In the genomic region with DNA sequence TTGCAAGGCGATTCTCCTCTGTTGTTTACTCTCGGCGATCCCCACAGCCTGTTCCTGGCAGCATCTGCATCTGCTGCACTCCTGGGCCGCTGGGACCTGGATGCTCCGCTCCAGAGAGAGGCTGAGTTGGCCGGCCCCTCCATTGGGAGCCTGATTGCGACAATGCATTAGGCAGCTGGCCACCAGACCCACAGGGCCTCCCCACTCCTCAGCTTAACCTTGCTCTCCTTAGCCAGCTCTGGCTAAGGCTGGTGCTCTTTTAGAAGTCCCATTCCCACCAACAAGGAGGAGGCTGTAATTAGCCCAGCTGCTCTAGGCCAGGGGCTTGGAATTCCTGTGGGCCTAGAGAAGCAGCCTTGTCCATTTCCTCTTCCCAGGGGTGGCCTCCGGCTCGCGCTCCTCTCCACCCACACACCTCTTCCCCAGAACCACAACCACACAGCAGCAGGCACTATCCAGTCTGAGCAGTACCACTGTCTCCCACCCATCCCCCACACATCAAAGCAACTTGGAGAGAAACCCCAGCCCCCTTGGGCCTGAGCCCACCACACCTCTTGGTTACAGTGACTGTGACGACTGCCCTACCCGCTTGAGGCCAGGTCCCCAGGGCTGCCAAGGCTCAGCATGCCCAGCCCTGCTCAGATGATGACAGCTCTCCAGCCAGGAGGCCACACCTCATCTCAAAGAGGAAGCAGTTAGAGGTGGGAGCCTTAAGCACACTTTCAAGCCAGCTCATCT, we compare ENCODE assay signal across 8 cellular contexts.
DNase-seq lines count a peak whose midpoint lies in the region; ATAC-seq and TF ChIP-seq lines count a peak whose summit lies in the region.

No MANE protein-coding gene starts in this region.

- DNase-seq in CD4-positive, CD25-positive, alpha-beta regulatory T cell: peak in 1 of 3 donors; percentile 63
- DNase-seq in activated T-helper 1 cell treated with anti-CD3 and anti-CD28 coated beads, Interleukin-12 subunit alpha, Interleukin-12 subunit beta, Interleukin-2, Interleukin-4 antibody, amounts not matched to agents 30 ng/mL and 10 ng/mL and 1 ng/mL, durations not matched to agents 14 hours and 24 hours and 36 hours (ENCODE audit: low spot score): peak; percentile 28
- peak; percentile 40 for DNase-seq in mucosa of gallbladder (ENCODE audit: low spot score)
- no peak for DNase-seq in cerebellar nuclear complex (lab: John Stamatoyannopoulos, UW)
- no peak for DNase-seq in kidney glomerular epithelial cell (lab: John Stamatoyannopoulos, UW)
- DNase-seq in activated naive CD4-positive, alpha-beta T cell treated with anti-CD3 and anti-CD28 coated beads, Interleukin-2, amount 50 U/mL, for 72 hours (ENCODE audit: low spot score in 2 of 2): no peak

- peak overlapping the region in 3 of 4 donors; percentile 13 to 53 (median 19) for H3K4me3 Mint-ChIP-seq in CD4-positive, CD25-positive, alpha-beta regulatory T cell
- peak overlapping the region; percentile 15 for H3K4me3 Mint-ChIP-seq in activated T-helper 1 cell treated with anti-CD3 and anti-CD28 coated beads, Interleukin-12 subunit alpha, Interleukin-12 subunit beta, Interleukin-2, Interleukin-4 antibody, amounts not matched to agents 30 ng/mL and 10 ng/mL and 1 ng/mL, durations not matched to agents 14 hours and 24 hours and 36 hours

- intact Hi-C loops in activated T-helper 1 cell treated with anti-CD3 and anti-CD28 coated beads, Interleukin-12 subunit alpha, Interleukin-12 subunit beta, Interleukin-2, Interleukin-4 antibody, amounts not matched to agents 30 ng/mL and 10 ng/mL and 1 ng/mL, durations not matched to agents 14 hours and 24 hours and 36 hours (cut with micrococcal nuclease): no loop called here

- H3K4me1 Mint-ChIP-seq in CD4-positive, CD25-positive, alpha-beta regulatory T cell: peaks cover 15 to 73% (median 47%) of the 10 kb centered on the region in 4 donors
- peaks cover 97% of the 10 kb centered on the region for H3K4me1 Mint-ChIP-seq in activated T-helper 1 cell treated with anti-CD3 and anti-CD28 coated beads, Interleukin-12 subunit alpha, Interleukin-12 subunit beta, Interleukin-2, Interleukin-4 antibody, amounts not matched to agents 30 ng/mL and 10 ng/mL and 1 ng/mL, durations not matched to agents 14 hours and 24 hours and 36 hours (ENCODE audit: low read depth)

- ATAC-seq in CD4-positive, CD25-positive, alpha-beta regulatory T cell (ENCODE audit: low read depth in 2 of 2): peak; percentile 32 to 35
- ATAC-seq in HG02798 (IDR thresholded peaks at IDR 0.05; ENCODE audit: poor library complexity, unreplicated experiment) (peak; percentile 54), GM18505 (IDR thresholded peaks at IDR 0.05; ENCODE audit: unreplicated experiment) (no peak)
- no peak for ATAC-seq in activated naive CD4-positive, alpha-beta T cell treated with anti-CD3 and anti-CD28 coated beads, Interleukin-2, amount 50 U/mL, for 72 hours

- no peaks in the 10 kb centered on the region for H3K9me3 Mint-ChIP-seq in CD4-positive, CD25-positive, alpha-beta regulatory T cell
- no peaks in the 10 kb centered on the region for H3K9me3 Mint-ChIP-seq in activated T-helper 1 cell treated with anti-CD3 and anti-CD28 coated beads, Interleukin-12 subunit alpha, Interleukin-12 subunit beta, Interleukin-2, Interleukin-4 antibody, amounts not matched to agents 30 ng/mL and 10 ng/mL and 1 ng/mL, durations not matched to agents 14 hours and 24 hours and 36 hours
- no peaks in the 10 kb centered on the region for H3K9me3 Mint-ChIP-seq in activated naive CD4-positive, alpha-beta T cell treated with anti-CD3 and anti-CD28 coated beads, Interleukin-2, amount 50 U/mL, for 72 hours

- H3K4me1 ChIP-seq in CD4-positive, CD25-positive, alpha-beta regulatory T cell (ENCODE audit: control insufficient read depth, insufficient read depth, low read length, poor library complexity, severe bottlenecking): peaks cover 51% of the 10 kb centered on the region

- no peaks in the 10 kb centered on the region for H3K27me3 ChIP-seq in CD4-positive, CD25-positive, alpha-beta regulatory T cell (ENCODE audit: control insufficient read depth, insufficient read depth, low read length)

- H3K4me3 ChIP-seq in CD4-positive, CD25-positive, alpha-beta regulatory T cell (ENCODE audit: low read depth, low read length): no peak overlapping the region

- no peaks in the 10 kb centered on the region for H3K36me3 Mint-ChIP-seq in CD4-positive, CD25-positive, alpha-beta regulatory T cell
- H3K36me3 Mint-ChIP-seq in activated T-helper 1 cell treated with anti-CD3 and anti-CD28 coated beads, Interleukin-12 subunit alpha, Interleukin-12 subunit beta, Interleukin-2, Interleukin-4 antibody, amounts not matched to agents 30 ng/mL and 10 ng/mL and 1 ng/mL, durations not matched to agents 14 hours and 24 hours and 36 hours (ENCODE audit: low read depth): peaks cover 8% of the 10 kb centered on the region
- H3K36me3 Mint-ChIP-seq in activated naive CD4-positive, alpha-beta T cell treated with anti-CD3 and anti-CD28 coated beads, Interleukin-2, amount 50 U/mL, for 72 hours: no peaks in the 10 kb centered on the region

- H3K27ac Mint-ChIP-seq in CD4-positive, CD25-positive, alpha-beta regulatory T cell: peak overlapping the region in 2 of 3 donors; percentile 58 to 81
- H3K27ac Mint-ChIP-seq in activated T-helper 1 cell treated with anti-CD3 and anti-CD28 coated beads, Interleukin-12 subunit alpha, Interleukin-12 subunit beta, Interleukin-2, Interleukin-4 antibody, amounts not matched to agents 30 ng/mL and 10 ng/mL and 1 ng/mL, durations not matched to agents 14 hours and 24 hours and 36 hours: peak overlapping the region; percentile 74
- peak overlapping the region in 1 of 2 donors; percentile 52 for H3K27ac Mint-ChIP-seq in activated naive CD4-positive, alpha-beta T cell treated with anti-CD3 and anti-CD28 coated beads, Interleukin-2, amount 50 U/mL, for 72 hours

- no peak for TF ChIP-seq POLR2A in GM18505 (IDR thresholded peaks at IDR 0.05; ENCODE audit: borderline replicate concordance, extremely low read depth, insufficient read depth, insufficient read length)

- H3K9me3 ChIP-seq in CD4-positive, CD25-positive, alpha-beta regulatory T cell (ENCODE audit: control insufficient read depth in 2 of 2, low read length in 2 of 2): no peaks in the 10 kb centered on the region

- H3K27me3 Mint-ChIP-seq in CD4-positive, CD25-positive, alpha-beta regulatory T cell: no peaks in the 10 kb centered on the region
- H3K27me3 Mint-ChIP-seq in activated T-helper 1 cell treated with anti-CD3 and anti-CD28 coated beads, Interleukin-12 subunit alpha, Interleukin-12 subunit beta, Interleukin-2, Interleukin-4 antibody, amounts not matched to agents 30 ng/mL and 10 ng/mL and 1 ng/mL, durations not matched to agents 14 hours and 24 hours and 36 hours (ENCODE audit: insufficient read depth): no peaks in the 10 kb centered on the region

- no peaks in the 10 kb centered on the region for H3K36me3 ChIP-seq in CD4-positive, CD25-positive, alpha-beta regulatory T cell (ENCODE audit: control insufficient read depth, insufficient read depth, low read length)

- no peak overlapping the region for H3K27ac ChIP-seq in CD4-positive, CD25-positive, alpha-beta regulatory T cell (ENCODE audit: insufficient read depth, low read length, poor library complexity, severe bottlenecking)

Comparison
In these comparisons a context has a peak if more than half of its experiments do, and no peak if none do; other contexts are left out.
1. ATAC-seq: peak in CD4-positive, CD25-positive, alpha-beta regulatory T cell (2 of 2) and HG02798 (single experiment); none in GM18505 (single experiment) and activated naive CD4-positive, alpha-beta T cell treated with anti-CD3 and anti-CD28 coated beads, Interleukin-2, amount 50 U/mL, for 72 hours (0 of 2).
2. DNase-seq: peak in activated T-helper 1 cell treated with anti-CD3 and anti-CD28 coated beads, Interleukin-12 subunit alpha, Interleukin-12 subunit beta, Interleukin-2, Interleukin-4 antibody, amounts not matched to agents 30 ng/mL and 10 ng/mL and 1 ng/mL, durations not matched to agents 14 hours and 24 hours and 36 hours (single experiment) and mucosa of gallbladder (single experiment); none in cerebellar nuclear complex (0 of 2), kidney glomerular epithelial cell (single experiment) and activated naive CD4-positive, alpha-beta T cell treated with anti-CD3 and anti-CD28 coated beads, Interleukin-2, amount 50 U/mL, for 72 hours (0 of 2).